Comparison of ENCODE assay signal across 8 cellular contexts in genomic region chr6:109440325-109441068, GRCh38. TPM values are rescaled to one million over a fixed set of nuclear protein-coding genes. Genes with fewer than 3 reads are reported as not detected.
DNase-seq lines count a peak whose midpoint lies in the region; ATAC-seq and TF ChIP-seq lines count a peak whose summit lies in the region.

Gene PPIL6 (minus strand): TSS chr6:109440628. CDS start chr6:109440590, 38 bp downstream.
Gene SMPD2 (plus strand): TSS chr6:109440724. CDS start chr6:109441122, 398 bp downstream.

- H3K27me3 Mint-ChIP-seq in CD14-positive monocyte (ENCODE audit: low read depth in 3 of 3) (peaks cover 1 to 9% (median 4%) of the 10 kb centered on the region in 3 donors), memory B cell (no peaks in the 10 kb centered on the region)
- H3K27me3 Mint-ChIP-seq in activated CD8-positive, alpha-beta T cell treated with anti-CD3 and anti-CD28 coated beads for 36 hours = no peaks in the 10 kb centered on the region

- no peaks in the 10 kb centered on the region for H3K9me3 Mint-ChIP-seq in CD14-positive monocyte
- no peaks in the 10 kb centered on the region for H3K9me3 Mint-ChIP-seq in activated CD8-positive, alpha-beta T cell treated with anti-CD3 and anti-CD28 coated beads for 36 hours
- H3K9me3 Mint-ChIP-seq in memory B cell = no peaks in the 10 kb centered on the region

- H3K27ac Mint-ChIP-seq in CD14-positive monocyte (peak within 1 kb of the TSS; percentile 87 to 97 (median 92)), memory B cell (peak within 1 kb of the TSS; percentile 94)
- H3K27ac Mint-ChIP-seq in activated CD8-positive, alpha-beta T cell treated with anti-CD3 and anti-CD28 coated beads for 36 hours = peak within 1 kb of the TSS; percentile 89

- CTCF ChIA-PET in activated CD8-positive, alpha-beta T cell treated with anti-CD3 and anti-CD28 coated beads for 36 hours (lab: Charles Lee) = interaction anchor here (0.6 to 3.3 kb wide), 12 partner anchors 9 to 805 kb away, joined by 3 to 27 read pairs (median 5); partner anchors contain the start of genes CD164 and MICAL1

- POLR2A ChIA-PET in activated CD8-positive, alpha-beta T cell treated with anti-CD3 and anti-CD28 coated beads for 36 hours (lab: Charles Lee) = interaction anchor here (0.8 to 8.9 kb wide), 9 partner anchors 9 to 345 kb away, joined by 3 to 119 read pairs (median 4); partner anchors contain the start of genes CEP57L1, MICAL1, SESN1 and ZBTB24

- peak within 1 kb of the TSS; percentile 96 for H3K4me3 Mint-ChIP-seq in CD14-positive monocyte
- peak within 1 kb of the TSS; percentile 92 for H3K4me3 Mint-ChIP-seq in activated CD8-positive, alpha-beta T cell treated with anti-CD3 and anti-CD28 coated beads for 36 hours
- peak within 1 kb of the TSS; percentile 91 for H3K4me3 Mint-ChIP-seq in memory B cell

- H3K4me1 Mint-ChIP-seq in CD14-positive monocyte (peaks cover 34% of the 10 kb centered on the region), memory B cell (peaks cover 29% of the 10 kb centered on the region)
- peaks cover 26% of the 10 kb centered on the region for H3K4me1 Mint-ChIP-seq in activated CD8-positive, alpha-beta T cell treated with anti-CD3 and anti-CD28 coated beads for 36 hours (ENCODE audit: low read depth)

- DNase-seq in CD14-positive monocyte (ENCODE audit: low spot score) (peak; percentile 74), GM19238 (ENCODE audit: insufficient read length, low spot score) (peak; percentile 84), NCI-H748 (lab: John Stamatoyannopoulos, UW; ENCODE audit: unreplicated experiment) (peak; percentile 93), memory B cell (ENCODE audit: low spot score in 2 of 2) (peak; percentile 81 to 82)
- peak; percentile 80 for DNase-seq in activated CD8-positive, alpha-beta T cell treated with anti-CD3 and anti-CD28 coated beads for 36 hours
- peak; percentile 63 for DNase-seq in effector CD4-positive, alpha-beta T cell
- DNase-seq in stimulated activated CD8-positive, alpha-beta memory T cell treated with anti-CD3 and anti-CD28 coated beads, Interleukin-12 subunit alpha, Interleukin-12 subunit beta, amount 100 ng/mL, for 1 hour (ENCODE audit: low read depth) = peak; percentile 49

- TF ChIP-seq CTCF in CD14-positive monocyte (IDR thresholded peaks at IDR 0.05) = peak; percentile 25
- TF ChIP-seq CTCF in activated CD8-positive, alpha-beta T cell treated with anti-CD3 and anti-CD28 coated beads for 36 hours (IDR thresholded peaks at IDR 0.05) = no peak

- intact Hi-C loops in CD14-positive monocyte (cut with micrococcal nuclease) = loop anchor here (2.0 to 5.0 kb wide), 2 partner anchors 42 to 56 kb away; partner anchors contain the start of gene ZBTB24 (in 2 of the 2)
- intact Hi-C loops in activated CD8-positive, alpha-beta T cell treated with anti-CD3 and anti-CD28 coated beads for 36 hours (cut with micrococcal nuclease) = loop anchor here (2.0 to 5.0 kb wide), 2 partner anchors 14 to 42 kb away; partner anchors contain the start of genes MICAL1 and ZBTB24

- peaks cover 29 to 31% of the 10 kb centered on the region in 2 donors for H3K36me3 Mint-ChIP-seq in CD14-positive monocyte
- peaks cover 16% of the 10 kb centered on the region for H3K36me3 Mint-ChIP-seq in activated CD8-positive, alpha-beta T cell treated with anti-CD3 and anti-CD28 coated beads for 36 hours (ENCODE audit: low read depth)
- H3K36me3 Mint-ChIP-seq in memory B cell = peaks cover 6% of the 10 kb centered on the region

- ATAC-seq in HG03432 (IDR thresholded peaks at IDR 0.05; ENCODE audit: unreplicated experiment) (peak; percentile 92), memory B cell (ENCODE audit: low read depth) (peak; percentile 82)
- peak; percentile 91 for ATAC-seq in activated CD8-positive, alpha-beta T cell treated with anti-CD3 and anti-CD28 coated beads for 36 hours

RNA-seq across cellular contexts. Expression of gene PPIL6, which starts in this region (rescaled TPM):
- under 1 TPM; 0.14 to 0.28 TPM for polyA plus RNA-seq in CD14-positive monocyte
- under 1 TPM; 0.27 to 0.38 TPM for total RNA-seq in activated CD8-positive, alpha-beta T cell treated with anti-CD3 and anti-CD28 coated beads for 36 hours

RNA-seq across cellular contexts. Expression of gene SMPD2, which starts in this region (rescaled TPM):
- polyA plus RNA-seq in CD14-positive monocyte = 10 to 100 TPM in 1 of 2 donors, 1 to 10 TPM in 1; 9.5 to 12.3 TPM
- 1 to 10 TPM; 8.7 to 9.6 TPM for total RNA-seq in activated CD8-positive, alpha-beta T cell treated with anti-CD3 and anti-CD28 coated beads for 36 hours

Comparison
In these comparisons a context has a peak if more than half of its experiments do, and no peak if none do; other contexts are left out.
1. Peak in every context shown above with its lines: DNase-seq and ATAC-seq.